14 cellular contexts compared by ENCODE assay signal in the genomic region with DNA sequence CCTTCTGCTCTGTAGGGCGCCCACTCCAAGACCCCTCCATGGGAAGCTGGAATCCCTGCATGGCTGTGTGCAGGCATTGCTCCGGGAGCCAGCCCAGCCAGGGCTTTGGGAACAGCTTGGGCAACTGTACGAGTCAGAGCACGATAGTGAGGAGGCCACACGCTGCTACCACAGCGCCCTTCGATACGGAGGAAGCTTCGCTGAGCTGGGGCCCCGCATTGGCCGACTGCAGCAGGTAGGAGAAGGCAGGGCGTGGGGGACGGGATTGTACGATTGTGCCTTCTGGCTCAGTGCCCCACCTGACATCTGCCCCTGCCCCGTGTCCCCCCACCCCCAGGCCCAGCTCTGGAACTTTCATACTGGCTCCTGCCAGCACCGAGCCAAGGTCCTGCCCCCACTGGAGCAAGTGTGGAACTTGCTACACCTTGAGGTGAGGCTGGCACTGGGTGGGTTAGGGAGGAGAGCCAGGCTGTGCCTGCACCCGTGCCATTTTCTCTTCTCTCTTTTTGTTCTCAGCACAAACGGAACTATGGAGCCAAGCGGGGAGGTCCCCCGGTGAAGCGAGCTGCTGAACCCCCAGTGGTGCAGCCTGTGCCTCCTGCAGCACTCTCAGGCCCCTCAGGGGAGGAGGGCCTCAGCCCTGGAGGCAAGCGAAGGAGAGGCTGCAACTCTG. TPM values are rescaled to one million over a fixed set of nuclear protein-coding genes. Genes with fewer than 3 reads are reported as not detected.
DNase-seq lines count a peak whose midpoint lies in the region; ATAC-seq and TF ChIP-seq lines count a peak whose summit lies in the region.
"Had no signal": no experiment of that assay in that cellular context is flagged by ENCODE, and none has a peak within 500 bp of the region (broad histone marks: within the 10 kb centered on the region; RNA-seq: fewer than 3 reads in every experiment).

No MANE protein-coding gene starts in this region.

- no peak for TF ChIP-seq CTCF in heart right ventricle (IDR thresholded peaks at IDR 0.05)
- TF ChIP-seq CTCF in activated CD8-positive, alpha-beta T cell treated with anti-CD3 and anti-CD28 coated beads for 36 hours (IDR thresholded peaks at IDR 0.05): no peak
- TF ChIP-seq CTCF in lower lobe of right lung (IDR thresholded peaks at IDR 0.05): no peak
- no peak for TF ChIP-seq CTCF in mesothelial cell of epicardium (IDR thresholded peaks at IDR 0.05; ENCODE audit: unreplicated experiment)

- H3K4me1 ChIP-seq in right cardiac atrium (ENCODE audit: control insufficient read depth, insufficient read depth, low read length) (peaks cover 1% of the 10 kb centered on the region), heart right ventricle (peaks cover 9 to 32% (median 24%) of the 10 kb centered on the region in 9 donors), lower lobe of right lung (peaks cover 18% of the 10 kb centered on the region)

- DNase-seq in right cardiac atrium (peak; percentile 28 to 52 (median 51)), heart right ventricle (no peak), lower lobe of right lung (peak; percentile 44), DMS153 (lab: John Stamatoyannopoulos, UW) (no peak), mesothelial cell of epicardium (ENCODE audit: low spot score in 2 of 2, unreplicated experiment in 2 of 2) (no peak), NCI-H2029 (lab: John Stamatoyannopoulos, UW) (no peak)
- DNase-seq in activated CD8-positive, alpha-beta T cell treated with anti-CD3 and anti-CD28 coated beads for 36 hours: no peak
- DNase-seq in stimulated activated naive CD8-positive, alpha-beta T cell treated with anti-CD3 and anti-CD28 coated beads, Interleukin-15, amount 100 ng/mL, for 72 hours: no peak
- DNase-seq: effector CD4-positive, alpha-beta T cell; NCI-H1694 treated with DMSO at 0.1 percent for 48 hours; NCI-H526 treated with DMSO at 0.1 percent for 48 hours; retina; stimulated activated CD4-positive, alpha-beta T cell treated with anti-CD3 and anti-CD28 coated beads, Interleukin-4, amount 100 ng/mL, for 1 hour had no signal

- intact Hi-C loops in right cardiac atrium (cut with DNase I): loop anchor here in 1 of 4 donors (10.0 kb wide), 1 partner anchor 299 kb away; no protein-coding TSS in a partner anchor
- intact Hi-C loops in heart right ventricle (cut with DNase I): loop anchor here in 1 of 10 donors (10.0 kb wide), 1 partner anchor 309 kb away; a partner anchor contains a TSS
- intact Hi-C loops in activated CD8-positive, alpha-beta T cell treated with anti-CD3 and anti-CD28 coated beads for 36 hours (cut with micrococcal nuclease): no loop called here
- intact Hi-C loops in lower lobe of right lung (cut with DNase I): no loop called here

- no peak overlapping the region for H3K4me3 ChIP-seq in right cardiac atrium (ENCODE audit: low read length)
- H3K4me3 ChIP-seq in heart right ventricle: peak overlapping the region in 2 of 10 donors; percentile 68 to 77
- H3K4me3 ChIP-seq in lower lobe of right lung: no peak overlapping the region

- no peaks in the 10 kb centered on the region for H3K9me3 Mint-ChIP-seq in activated CD8-positive, alpha-beta T cell treated with anti-CD3 and anti-CD28 coated beads for 36 hours
- H3K9me3 Mint-ChIP-seq in stimulated activated naive CD8-positive, alpha-beta T cell treated with anti-CD3 and anti-CD28 coated beads, Interleukin-15, amount 100 ng/mL, for 72 hours: no peaks in the 10 kb centered on the region
- no peaks in the 10 kb centered on the region for H3K9me3 Mint-ChIP-seq in mesothelial cell of epicardium

- ATAC-seq in right cardiac atrium: no peak
- no peak for ATAC-seq in heart right ventricle
- no peak for ATAC-seq in activated CD8-positive, alpha-beta T cell treated with anti-CD3 and anti-CD28 coated beads for 36 hours
- no peak for ATAC-seq in lower lobe of right lung
- no peak for ATAC-seq in stimulated activated naive CD8-positive, alpha-beta T cell treated with anti-CD3 and anti-CD28 coated beads, Interleukin-15, amount 100 ng/mL, for 72 hours

- WGBS in right cardiac atrium: 86% methylated on average over 22 of the region's 22 CpGs
- WGBS in heart right ventricle, 2 donors: 86 to 91% methylated on average over 22 of the region's 22 CpGs

- H3K36me3 ChIP-seq in heart right ventricle (peaks cover 0 to 60% (median 41%) of the 10 kb centered on the region in 9 donors), lower lobe of right lung (peaks cover 60% of the 10 kb centered on the region)

- CTCF ChIA-PET in activated CD8-positive, alpha-beta T cell treated with anti-CD3 and anti-CD28 coated beads for 36 hours (lab: Charles Lee): interaction anchor here (1.4 to 1.8 kb wide), 4 partner anchors 11 to 102 kb away, joined by 3 to 21 read pairs (median 9); a partner anchor contains a TSS

- POLR2A ChIA-PET in activated CD8-positive, alpha-beta T cell treated with anti-CD3 and anti-CD28 coated beads for 36 hours (lab: Charles Lee): interaction anchor here (1.0 to 8.2 kb wide), 4 partner anchors 10 to 231 kb away, joined by 3 to 74 read pairs (median 22); a partner anchor contains a TSS

- H3K27me3 Mint-ChIP-seq in activated CD8-positive, alpha-beta T cell treated with anti-CD3 and anti-CD28 coated beads for 36 hours: no peaks in the 10 kb centered on the region
- no peaks in the 10 kb centered on the region for H3K27me3 Mint-ChIP-seq in stimulated activated naive CD8-positive, alpha-beta T cell treated with anti-CD3 and anti-CD28 coated beads, Interleukin-15, amount 100 ng/mL, for 72 hours
- no peaks in the 10 kb centered on the region for H3K27me3 Mint-ChIP-seq in mesothelial cell of epicardium (ENCODE audit: low read depth)

- peak overlapping the region; percentile 72 for H3K27ac Mint-ChIP-seq in activated CD8-positive, alpha-beta T cell treated with anti-CD3 and anti-CD28 coated beads for 36 hours
- H3K27ac Mint-ChIP-seq in stimulated activated naive CD8-positive, alpha-beta T cell treated with anti-CD3 and anti-CD28 coated beads, Interleukin-15, amount 100 ng/mL, for 72 hours: no peak overlapping the region
- no peak overlapping the region for H3K27ac Mint-ChIP-seq in mesothelial cell of epicardium

- peaks cover 44% of the 10 kb centered on the region for H3K4me1 Mint-ChIP-seq in activated CD8-positive, alpha-beta T cell treated with anti-CD3 and anti-CD28 coated beads for 36 hours (ENCODE audit: low read depth)
- peaks cover 76% of the 10 kb centered on the region for H3K4me1 Mint-ChIP-seq in stimulated activated naive CD8-positive, alpha-beta T cell treated with anti-CD3 and anti-CD28 coated beads, Interleukin-15, amount 100 ng/mL, for 72 hours
- peaks cover 18% of the 10 kb centered on the region for H3K4me1 Mint-ChIP-seq in mesothelial cell of epicardium

- H3K4me3 Mint-ChIP-seq in activated CD8-positive, alpha-beta T cell treated with anti-CD3 and anti-CD28 coated beads for 36 hours: peak overlapping the region; percentile 83
- peak overlapping the region; percentile 57 to 68 for H3K4me3 Mint-ChIP-seq in stimulated activated naive CD8-positive, alpha-beta T cell treated with anti-CD3 and anti-CD28 coated beads, Interleukin-15, amount 100 ng/mL, for 72 hours
- no peak overlapping the region for H3K4me3 Mint-ChIP-seq in mesothelial cell of epicardium

- H3K27me3 ChIP-seq in right cardiac atrium (ENCODE audit: control insufficient read depth, insufficient read depth): no peaks in the 10 kb centered on the region
- no peaks in the 10 kb centered on the region for H3K27me3 ChIP-seq in heart right ventricle
- no peaks in the 10 kb centered on the region for H3K27me3 ChIP-seq in lower lobe of right lung (ENCODE audit: low read depth)

- H3K27ac ChIP-seq in right cardiac atrium (ENCODE audit: low read length) (no peak overlapping the region), heart right ventricle (peak overlapping the region in 4 of 10 donors; percentile 96 to 100 (median 98)), lower lobe of right lung (no peak overlapping the region)

- H3K9me3 ChIP-seq in right cardiac atrium (ENCODE audit: control insufficient read depth, low read length): no peaks in the 10 kb centered on the region
- no peaks in the 10 kb centered on the region for H3K9me3 ChIP-seq in heart right ventricle
- H3K9me3 ChIP-seq in lower lobe of right lung: no peaks in the 10 kb centered on the region

- H3K36me3 Mint-ChIP-seq in activated CD8-positive, alpha-beta T cell treated with anti-CD3 and anti-CD28 coated beads for 36 hours (ENCODE audit: low read depth): peaks cover 51% of the 10 kb centered on the region
- peaks cover 12% of the 10 kb centered on the region for H3K36me3 Mint-ChIP-seq in mesothelial cell of epicardium

RNA-seq across cellular contexts. Expression of a gene that starts 8.7 kb away (rescaled TPM):
- total RNA-seq in right cardiac atrium (10 to 100 TPM in 3 of 4 donors, 1 to 10 TPM in 1; 9.0 to 24.6 (median 16.3) TPM), heart right ventricle (10 to 100 TPM; 12.3 to 47.4 (median 19.3) TPM), lower lobe of right lung (12.0 TPM), mesothelial cell of epicardium (12.3 to 15.4 TPM (median 15.2 TPM) in 3 replicates)
- polyA plus RNA-seq in right cardiac atrium (74.5 TPM), heart right ventricle (100 to 1,000 TPM; 121 to 298 TPM)
- total RNA-seq in activated CD8-positive, alpha-beta T cell treated with anti-CD3 and anti-CD28 coated beads for 36 hours: 1 to 10 TPM; 2.4 to 2.9 TPM
- total RNA-seq: RPMI7951 had no signal

RNA-seq across cellular contexts. Expression of a gene that starts 11.2 kb away (rescaled TPM):
- total RNA-seq in right cardiac atrium (100 to 1,000 TPM in 1 of 4 donors, 10 to 100 TPM in 3; 59.9 to 103 (median 95.6) TPM), heart right ventricle (100 to 1,000 TPM in 1 of 10 donors, 10 to 100 TPM in 9; 59.2 to 115 (median 73.0) TPM), lower lobe of right lung (61.5 TPM), mesothelial cell of epicardium (63.9 to 67.2 TPM (median 66.4 TPM) in 3 replicates)
- polyA plus RNA-seq in right cardiac atrium (160 TPM), heart right ventricle (100 to 1,000 TPM; 108 to 167 TPM)
- 10 to 100 TPM; 72.8 to 77.2 TPM for total RNA-seq in activated CD8-positive, alpha-beta T cell treated with anti-CD3 and anti-CD28 coated beads for 36 hours

RNA-seq across cellular contexts. Expression of a gene that starts 11.6 kb away (rescaled TPM):
- total RNA-seq in right cardiac atrium (10 to 100 TPM; 12.6 to 16.2 (median 15.4) TPM), heart right ventricle (10 to 100 TPM; 12.7 to 20.1 (median 16.0) TPM), lower lobe of right lung (12.6 TPM), mesothelial cell of epicardium (12.5 to 13.0 TPM (median 13.0 TPM) in 3 replicates)
- polyA plus RNA-seq in right cardiac atrium (12.1 TPM), heart right ventricle (10 to 100 TPM; 10.0 to 11.6 TPM)
- 10 to 100 TPM; 13.5 to 16.2 TPM for total RNA-seq in activated CD8-positive, alpha-beta T cell treated with anti-CD3 and anti-CD28 coated beads for 36 hours

RNA-seq across cellular contexts. Expression of a gene that starts 12.2 kb away (rescaled TPM):
- 10 to 100 TPM; 25.7 to 28.1 (median 27.5) TPM for total RNA-seq in right cardiac atrium
- polyA plus RNA-seq in right cardiac atrium: 18.6 TPM
- 10 to 100 TPM; 18.0 to 35.4 (median 26.9) TPM for total RNA-seq in heart right ventricle
- 10 to 100 TPM in 1 of 2 donors, 1 to 10 TPM in 1; 5.2 to 17.6 TPM for polyA plus RNA-seq in heart right ventricle
- 10 to 100 TPM; 49.2 to 53.8 TPM for total RNA-seq in activated CD8-positive, alpha-beta T cell treated with anti-CD3 and anti-CD28 coated beads for 36 hours
- total RNA-seq in lower lobe of right lung: 46.1 TPM
- total RNA-seq in mesothelial cell of epicardium: 88.4 to 96.3 TPM (median 94.4 TPM) in 3 replicates

RNA-seq across cellular contexts. Expression of a gene that starts 42.4 kb away (rescaled TPM):
- total RNA-seq in right cardiac atrium: 10 to 100 TPM; 31.2 to 38.8 (median 35.0) TPM
- polyA plus RNA-seq in right cardiac atrium: 45.3 TPM
- total RNA-seq in heart right ventricle: 10 to 100 TPM in 5 of 10 donors, 1 to 10 TPM in 5; 8.2 to 22.0 (median 10.4) TPM
- polyA plus RNA-seq in heart right ventricle: 10 to 100 TPM; 13.7 to 29.0 TPM
- 100 to 1,000 TPM; 130 to 139 TPM for total RNA-seq in activated CD8-positive, alpha-beta T cell treated with anti-CD3 and anti-CD28 coated beads for 36 hours
- 77.9 TPM for total RNA-seq in lower lobe of right lung
- 333 to 339 TPM (median 337 TPM) in 3 replicates for total RNA-seq in mesothelial cell of epicardium

Comparison
In these comparisons a context has a peak if more than half of its experiments do, and no peak if none do; other contexts are left out.
1. DNase-seq: peak in right cardiac atrium (3 of 3) and lower lobe of right lung (single experiment); none in heart right ventricle (0 of 2), activated CD8-positive, alpha-beta T cell treated with anti-CD3 and anti-CD28 coated beads for 36 hours (single experiment), stimulated activated naive CD8-positive, alpha-beta T cell treated with anti-CD3 and anti-CD28 coated beads, Interleukin-15, amount 100 ng/mL, for 72 hours (0 of 2), DMS153 (single experiment), mesothelial cell of epicardium (0 of 2) and NCI-H2029 (single experiment).